18 cellular contexts compared by ENCODE assay signal in genomic region chr1:53394306-53394705, GRCh38.
"Had no signal": no experiment of that assay in that cellular context is flagged by ENCODE, and none has a peak within 500 bp of the region (broad histone marks: within the 10 kb centered on the region; RNA-seq: fewer than 3 reads in every experiment).

No MANE protein-coding gene starts in this region.

- H3K36me3 Mint-ChIP-seq: natural killer cell treated with Interleukin-12 subunit alpha and Interleukin-12 subunit beta and Interleukin-15 and Interleukin-18, amount 100 ng/mL, for 72 hours; type B pancreatic cell had no signal

- H2AFZ ChIP-seq: parathyroid adenoma had no signal

- H3K9me3 Mint-ChIP-seq: natural killer cell treated with Interleukin-12 subunit alpha and Interleukin-12 subunit beta and Interleukin-15 and Interleukin-18, amount 100 ng/mL, for 72 hours; type B pancreatic cell had no signal

- H3K4me3 Mint-ChIP-seq: natural killer cell treated with Interleukin-12 subunit alpha and Interleukin-12 subunit beta and Interleukin-15 and Interleukin-18, amount 100 ng/mL, for 72 hours; type B pancreatic cell had no signal

- H3K27ac ChIP-seq: esophagus squamous epithelium, gastroesophageal sphincter, parathyroid adenoma, psoas muscle, right lobe of liver, skin epidermis, suprapubic skin, thyroid gland had no signal

- DNase-seq: dermis blood vessel endothelial cell; esophagus squamous epithelium; foreskin fibroblast; glutamatergic neuron; islet precursor cell; midbrain; retina; right lobe of liver; stimulated activated CD4-positive, alpha-beta T cell treated with anti-CD3 and anti-CD28 coated beads, Interleukin-12 subunit alpha, Interleukin-12 subunit beta, amount 100 ng/mL, for 4 hours; stimulated activated naive CD4-positive, alpha-beta T cell treated with Interleukin-2 at 50 U/mL for 16 hours; thyroid gland had no signal

- H3K27me3 ChIP-seq: right lobe of liver, thyroid gland had no signal

- H3K27ac Mint-ChIP-seq: type B pancreatic cell had no signal

- H3K4me3 ChIP-seq: esophagus squamous epithelium, gastroesophageal sphincter, psoas muscle, right lobe of liver, skin epidermis, suprapubic skin, thyroid gland had no signal

- ATAC-seq: gastroesophageal sphincter, right lobe of liver had no signal

- H3K9ac ChIP-seq: parathyroid adenoma had no signal

- H3K36me3 ChIP-seq: esophagus squamous epithelium, gastroesophageal sphincter, right lobe of liver, suprapubic skin, thyroid gland had no signal

- H3K4me1 ChIP-seq: esophagus squamous epithelium, gastroesophageal sphincter, parathyroid adenoma, psoas muscle, right lobe of liver, suprapubic skin had no signal

- H3K9me3 ChIP-seq: esophagus squamous epithelium, gastroesophageal sphincter, psoas muscle, right lobe of liver, suprapubic skin, thyroid gland had no signal

- H3K79me2 ChIP-seq: parathyroid adenoma had no signal
